In genomic region chr14:78997811-78998210, GRCh38 we compare ENCODE assay signal across 17 cellular contexts.
A peak's percentile ranks its signal among the peaks of the same experiment; 100 is the strongest.
DNase-seq lines count a peak whose midpoint lies in the region; ATAC-seq, FAIRE-seq and TF ChIP-seq lines count a peak whose summit lies in the region.
"Had no signal": no experiment of that assay in that cellular context is flagged by ENCODE, and none has a peak within 500 bp of the region (broad histone marks: within the 10 kb centered on the region; RNA-seq: fewer than 3 reads in every experiment).

No MANE protein-coding gene starts in this region.

- H3K9me3 Mint-ChIP-seq in astrocyte (ENCODE audit: unreplicated experiment) = no peaks in the 10 kb centered on the region
- no peaks in the 10 kb centered on the region for H3K9me3 Mint-ChIP-seq in activated CD4-positive, alpha-beta T cell treated with anti-CD3 and anti-CD28 coated beads, Interleukin-2, amount 10 ng/mL, durations not matched to agents 24 days and 14 days
- H3K9me3 Mint-ChIP-seq: central memory CD8-positive, alpha-beta T cell had no signal

- DNase-seq in DMS153 (lab: John Stamatoyannopoulos, UW) (peak; percentile 13), NCI-H1105 treated with DMSO at 0.1 percent for 48 hours (lab: John Stamatoyannopoulos, UW) (peak; percentile 78), astrocyte (ENCODE audit: low read depth) (peak; percentile 35), left colon (peak; percentile 14 to 27), islet precursor cell (no peak), cortex of kidney (lab: John Stamatoyannopoulos, UW) (no peak), midbrain (lab: John Stamatoyannopoulos, UW) (no peak)
- DNase-seq in activated CD4-positive, alpha-beta T cell treated with anti-CD3 and anti-CD28 coated beads, Interleukin-2, amount 10 ng/mL, durations not matched to agents 24 days and 14 days = no peak
- DNase-seq: activated T-cell treated with anti-CD3 and anti-CD28 coated beads, Interleukin-2, amount 50 U/mL, for 72 hours; left lung; stimulated activated CD4-positive, alpha-beta T cell treated with anti-CD3 and anti-CD28 coated beads, Interleukin-2, amount 100 ng/mL, for 24 hours; stimulated activated naive CD4-positive, alpha-beta T cell treated with Interleukin-2 at 50 U/mL for 16 hours had no signal

- H3K9me3 ChIP-seq in astrocyte (ENCODE audit: insufficient read depth, low read depth, low read length) = no peaks in the 10 kb centered on the region
- H3K9me3 ChIP-seq: left lung, neutrophil, SJCRH30 had no signal

- peaks cover 2% of the 10 kb centered on the region for H3K27me3 Mint-ChIP-seq in astrocyte (ENCODE audit: low read depth, unreplicated experiment)
- no peaks in the 10 kb centered on the region for H3K27me3 Mint-ChIP-seq in activated CD4-positive, alpha-beta T cell treated with anti-CD3 and anti-CD28 coated beads, Interleukin-2, amount 10 ng/mL, durations not matched to agents 24 days and 14 days
- H3K27me3 Mint-ChIP-seq: central memory CD8-positive, alpha-beta T cell had no signal

- H3K4me1 ChIP-seq in astrocyte (ENCODE audit: insufficient read depth, low read length) = no peaks in the 10 kb centered on the region
- H3K4me1 ChIP-seq: left lung, SJCRH30 had no signal

- H3K27me3 ChIP-seq in astrocyte (ENCODE audit: insufficient read depth, low read length) = no peaks in the 10 kb centered on the region
- H3K27me3 ChIP-seq: left lung, neutrophil, SJCRH30 had no signal

- no peak overlapping the region for H2AFZ ChIP-seq in astrocyte (ENCODE audit: low read depth, low read length)

- intact Hi-C loops in left colon (cut with DNase I, micrococcal nuclease) = no loop called here
- intact Hi-C loops in activated CD4-positive, alpha-beta T cell treated with anti-CD3 and anti-CD28 coated beads, Interleukin-2, amount 10 ng/mL, durations not matched to agents 24 days and 14 days (cut with micrococcal nuclease) = no loop called here

- no peak overlapping the region for H3K27ac ChIP-seq in astrocyte (ENCODE audit: low read depth, low read length)
- H3K27ac ChIP-seq: left lung, neutrophil, SJCRH30 had no signal

- peaks cover 1% of the 10 kb centered on the region for H3K4me1 Mint-ChIP-seq in astrocyte (ENCODE audit: low read depth, unreplicated experiment)
- no peaks in the 10 kb centered on the region for H3K4me1 Mint-ChIP-seq in activated CD4-positive, alpha-beta T cell treated with anti-CD3 and anti-CD28 coated beads, Interleukin-2, amount 10 ng/mL, durations not matched to agents 24 days and 14 days
- H3K4me1 Mint-ChIP-seq: CD14-positive monocyte; central memory CD8-positive, alpha-beta T cell had no signal

- no peak overlapping the region for H3K9ac ChIP-seq in astrocyte (ENCODE audit: low read length)

- no peak for TF ChIP-seq CTCF in astrocyte (IDR thresholded peaks at IDR 0.05; ENCODE audit: insufficient read depth, low read depth, low read length)

- H3K4me3 Mint-ChIP-seq in astrocyte (ENCODE audit: unreplicated experiment) = no peak overlapping the region
- H3K4me3 Mint-ChIP-seq in activated CD4-positive, alpha-beta T cell treated with anti-CD3 and anti-CD28 coated beads, Interleukin-2, amount 10 ng/mL, durations not matched to agents 24 days and 14 days = no peak overlapping the region
- H3K4me3 Mint-ChIP-seq: activated T-cell treated with anti-CD3 and anti-CD28 coated beads, Interleukin-2, amount 50 U/mL, for 72 hours; CD14-positive monocyte; central memory CD8-positive, alpha-beta T cell had no signal

- H3K4me3 ChIP-seq in astrocyte (ENCODE audit: insufficient read depth, low read depth, low read length) = no peak overlapping the region
- H3K4me3 ChIP-seq: left lung, SJCRH30 had no signal

- H4K20me1 ChIP-seq in astrocyte (ENCODE audit: insufficient read depth, low read length) = no peaks in the 10 kb centered on the region

- FAIRE-seq in astrocyte (lab: Jason Lieb, UNC) = no peak
- FAIRE-seq: HepG2 had no signal

- H3K4me2 ChIP-seq in astrocyte (ENCODE audit: low read length) = no peak overlapping the region

- no peaks in the 10 kb centered on the region for H3K79me2 ChIP-seq in astrocyte (ENCODE audit: insufficient read depth, low read length)

- no peak overlapping the region for H3K27ac Mint-ChIP-seq in astrocyte (ENCODE audit: unreplicated experiment)
- H3K27ac Mint-ChIP-seq in activated CD4-positive, alpha-beta T cell treated with anti-CD3 and anti-CD28 coated beads, Interleukin-2, amount 10 ng/mL, durations not matched to agents 24 days and 14 days = no peak overlapping the region
- H3K27ac Mint-ChIP-seq: activated T-cell treated with anti-CD3 and anti-CD28 coated beads, Interleukin-2, amount 50 U/mL, for 72 hours; CD14-positive monocyte had no signal

- no peaks in the 10 kb centered on the region for H3K36me3 ChIP-seq in astrocyte (ENCODE audit: insufficient read depth, low read length)
- H3K36me3 ChIP-seq: left lung, neutrophil, SJCRH30 had no signal

- ATAC-seq in left colon = no peak
- ATAC-seq: activated T-cell treated with anti-CD3 and anti-CD28 coated beads, Interleukin-2, amount 50 U/mL, for 72 hours; HepG2; left lung had no signal

- H3K36me3 Mint-ChIP-seq in astrocyte (ENCODE audit: low read depth, unreplicated experiment) = no peaks in the 10 kb centered on the region
- no peaks in the 10 kb centered on the region for H3K36me3 Mint-ChIP-seq in activated CD4-positive, alpha-beta T cell treated with anti-CD3 and anti-CD28 coated beads, Interleukin-2, amount 10 ng/mL, durations not matched to agents 24 days and 14 days (ENCODE audit: low read depth)
- H3K36me3 Mint-ChIP-seq: CD14-positive monocyte had no signal

Comparison
In these comparisons a context has a peak if more than half of its experiments do, and no peak if none do; other contexts are left out.
1. DNase-seq: peak in DMS153 (single experiment), NCI-H1105 treated with DMSO at 0.1 percent for 48 hours (single experiment), astrocyte (single experiment) and left colon (2 of 2); none in islet precursor cell (single experiment), cortex of kidney (single experiment), midbrain (single experiment) and activated CD4-positive, alpha-beta T cell treated with anti-CD3 and anti-CD28 coated beads, Interleukin-2, amount 10 ng/mL, durations not matched to agents 24 days and 14 days (single experiment).